In genomic region chr20:14193443-14193842, GRCh38 we compare ENCODE assay signal across 20 cellular contexts.
DNase-seq lines count a peak whose midpoint lies in the region; ATAC-seq, FAIRE-seq and TF ChIP-seq lines count a peak whose summit lies in the region.
"Had no signal": no experiment of that assay in that cellular context is flagged by ENCODE, and none has a peak within 500 bp of the region (broad histone marks: within the 10 kb centered on the region; RNA-seq: fewer than 3 reads in every experiment).

No MANE protein-coding gene starts in this region.

- H3K9me3 Mint-ChIP-seq in WTC11: no peaks in the 10 kb centered on the region

- H3K36me3 ChIP-seq in HepG2 (replicated peaks in 1 of 2; ENCODE audit: control insufficient read depth in 1 of 2, insufficient read depth in 2 of 2, low read length in 2 of 2) (no peaks in the 10 kb centered on the region), right lobe of liver (no peaks in the 10 kb centered on the region), stomach (no peaks in the 10 kb centered on the region)

- H3K36me3 Mint-ChIP-seq in WTC11: no peaks in the 10 kb centered on the region

- H3K4me2 ChIP-seq in HepG2 (ENCODE audit: low read depth, low read length): no peak overlapping the region

- no peak for TF ChIP-seq EP300 in HepG2 (IDR thresholded peaks at IDR 0.05; ENCODE audit: low read depth in 2 of 2, low read length in 2 of 2)
- no peak for TF ChIP-seq EP300 in HepG2 (CRISPR knock-in tag; IDR thresholded peaks at IDR 0.05; ENCODE audit: borderline replicate concordance)
- TF ChIP-seq EP300 in stomach (IDR thresholded peaks at IDR 0.05): no peak

- POLR2A ChIA-PET in HepG2 (lab: Yijun Ruan, JAX) (no interaction called here), WTC11 (lab: Charles Lee) (interaction anchor here (0.5 kb wide), 1 partner anchor 22 kb away, joined by 4 read pairs; no protein-coding TSS in a partner anchor)

- peaks cover 3% of the 10 kb centered on the region; the same call in 1 of the 2 replicates for H3K4me1 Mint-ChIP-seq in WTC11

- no peak overlapping the region for H3K4me3 ChIP-seq in HepG2 (replicated peaks in 1 of 3; ENCODE audit: insufficient read depth in 1 of 3, low read depth in 2 of 3, low read length in 3 of 3)
- H3K4me3 ChIP-seq in right lobe of liver: no peak overlapping the region
- H3K4me3 ChIP-seq in stomach: no peak overlapping the region
- H3K4me3 ChIP-seq: GM23248 had no signal

- H2AFZ ChIP-seq in HepG2 (ENCODE audit: low read length): no peak overlapping the region

- intact Hi-C loops in HepG2 (cut with micrococcal nuclease; ENCODE audit: unreplicated experiment): no loop called here
- intact Hi-C loops in right lobe of liver (cut with DNase I): no loop called here
- intact Hi-C loops in stomach (cut with DNase I; ENCODE audit: low total_unique reads): no loop called here

- 22% methylated on average over 4 of the region's 4 CpGs for WGBS in HepG2 (ENCODE audit: low lambda C conversion rate)
- 91% methylated on average over 4 of the region's 4 CpGs for WGBS in right lobe of liver (ENCODE audit: insufficient coverage, low coverage, low lambda C conversion rate, missing lambda C conversion rate)
- 86 to 94% (median 92%) methylated on average over 4 of the region's 4 CpGs for WGBS in stomach, 5 donors

- H3K9ac ChIP-seq in HepG2 (ENCODE audit: insufficient read depth, low read depth, low read length): no peak overlapping the region
- H3K9ac ChIP-seq: GM23248 had no signal

- no peak overlapping the region for H3K27ac Mint-ChIP-seq in WTC11

- H3K27ac ChIP-seq in HepG2 (ENCODE audit: extremely low read length, insufficient read depth, low read length): no peak overlapping the region
- no peak overlapping the region for H3K27ac ChIP-seq in right lobe of liver
- H3K27ac ChIP-seq in stomach: no peak overlapping the region
- H3K27ac ChIP-seq: GM23248, HL-60 had no signal

- TF ChIP-seq POLR2A in HepG2 (IDR thresholded peaks at IDR 0.05; ENCODE audit: insufficient read depth in 1 of 2, low read depth in 2 of 2, low read length in 2 of 2) (no peak), right lobe of liver (IDR thresholded peaks at IDR 0.05) (no peak), stomach (IDR thresholded peaks at IDR 0.05) (no peak)

- DNase-seq in HepG2 (ENCODE audit: low spot score) (no peak), right lobe of liver (no peak), WTC11 (ENCODE audit: low spot score) (no peak), iPS-NIHi11 (ENCODE audit: low spot score) (peak; percentile 14), COR-L47 (lab: John Stamatoyannopoulos, UW) (no peak), stomach (no peak)
- no peak for DNase-seq in activated CD8-positive, alpha-beta memory T cell treated with anti-CD3 and anti-CD28 coated beads for 24 hours
- DNase-seq in activated naive CD4-positive, alpha-beta T cell (lab: John Stamatoyannopoulos, UW): no peak
- DNase-seq: 8988T; ACHN; GM23248; NCI-H1092 treated with DMSO at 0.1 percent for 48 hours; NCI-H1436 treated with DMSO at 0.1 percent for 48 hours; NCI-H2029; NCI-H446; NCI-H524 treated with DMSO at 0.1 percent for 48 hours; NK-92 treated with Interleukin-12 subunit alpha and Interleukin-12 subunit beta, amount 100 ng/mL, for 24 hours had no signal

- ATAC-seq in HepG2 (0 out of 3 replicates have a peak, but pooled peaks have one; percentile 31), right lobe of liver (no peak), WTC11 (peak; percentile 87)

- H3K27me3 Mint-ChIP-seq in WTC11 (ENCODE audit: low read depth): no peaks in the 10 kb centered on the region

- no peak for TF ChIP-seq RAD21 in HepG2 (CRISPR knock-in tag; IDR thresholded peaks at IDR 0.05)

- no TSS peak for BruUV-seq in HepG2 (replicated peaks; lab: Mats Ljungman, UMichigan)

- no peaks in the 10 kb centered on the region for H3K9me3 ChIP-seq in HepG2 (ENCODE audit: low read length)
- no peaks in the 10 kb centered on the region for H3K9me3 ChIP-seq in right lobe of liver
- H3K9me3 ChIP-seq in stomach: no peaks in the 10 kb centered on the region

- no peaks in the 10 kb centered on the region for H4K20me1 ChIP-seq in HepG2 (ENCODE audit: insufficient read depth, low read length)

- no peaks in the 10 kb centered on the region for H3K4me1 ChIP-seq in HepG2 (ENCODE audit: insufficient read depth, low read length)
- no peaks in the 10 kb centered on the region for H3K4me1 ChIP-seq in right lobe of liver
- H3K4me1 ChIP-seq in stomach: peaks cover 0 to 23% (median 4%) of the 10 kb centered on the region in 4 donors

- CTCF ChIA-PET in HepG2 (lab: Yijun Ruan, JAX; ENCODE audit: low intra/inter-chr PET ratio, low total read pairs) (no interaction called here), WTC11 (lab: Charles Lee) (interaction anchor here (0.5 to 2.0 kb wide), 18 partner anchors 11 to 522 kb away, joined by 3 to 21 read pairs (median 4); partner anchors contain the start of gene FLRT3)

- H3K27me3 ChIP-seq in HepG2 (ENCODE audit: control insufficient read depth in 1 of 2, insufficient read depth in 2 of 2, low read length in 2 of 2) (no peaks in the 10 kb centered on the region), right lobe of liver (no peaks in the 10 kb centered on the region), stomach (no peaks in the 10 kb centered on the region)

- no peaks in the 10 kb centered on the region for H3K79me2 ChIP-seq in HepG2 (ENCODE audit: insufficient read depth, low read length)

- TF ChIP-seq CTCF in HepG2 (CRISPR knock-in tag; IDR thresholded peaks at IDR 0.05) (no peak), right lobe of liver (IDR thresholded peaks at IDR 0.05) (no peak), WTC11 (IDR thresholded peaks at IDR 0.05) (no peak), stomach (IDR thresholded peaks at IDR 0.05) (no peak)

- in situ Hi-C loops in HepG2 (cut with HindIII; ENCODE audit: extremely low pct_ligation_motif_present, low pct_unique_long_range_greater_than_20kb): no loop called here

- no peak for FAIRE-seq in HepG2 (lab: Jason Lieb, UNC)
- FAIRE-seq: D721Med, GM18507 had no signal

- no peak overlapping the region for H3K4me3 Mint-ChIP-seq in WTC11

TF ChIP-seq in HepG2, 621 proteins besides CTCF, POLR2A, EP300 and RAD21 (continues in another document):
- TF ChIP-seq PAF1 (CRISPR knock-in tag; IDR thresholded peaks at IDR 0.05) (no peak), NFYC (CRISPR knock-in tag; IDR thresholded peaks at IDR 0.05) (no peak), RARA (CRISPR knock-in tag; IDR thresholded peaks at IDR 0.05) (no peak), ZNF816 (CRISPR knock-in tag; IDR thresholded peaks at IDR 0.05; ENCODE audit: borderline replicate concordance) (no peak), MBD4 (IDR thresholded peaks at IDR 0.05; ENCODE audit: borderline replicate concordance, low read length) (no peak), SUZ12 (IDR thresholded peaks at IDR 0.05; ENCODE audit: low read depth, low read length) (no peak), TOPORS (CRISPR knock-in tag; IDR thresholded peaks at IDR 0.05) (no peak), MZF1 (CRISPR knock-in tag; IDR thresholded peaks at IDR 0.05; ENCODE audit: borderline replicate concordance) (no peak), FOXK2 (IDR thresholded peaks at IDR 0.05) (no peak), TBX2 (CRISPR knock-in tag; IDR thresholded peaks at IDR 0.05; ENCODE audit: borderline replicate concordance) (no peak), BRF2 (CRISPR knock-in tag; IDR thresholded peaks at IDR 0.05) (no peak), NR2F6 (IDR thresholded peaks at IDR 0.05) (no peak), NR2F6 (CRISPR knock-in tag; IDR thresholded peaks at IDR 0.05) (no peak), SCMH1 (CRISPR knock-in tag; IDR thresholded peaks at IDR 0.05; ENCODE audit: borderline replicate concordance) (no peak)

TF ChIP-seq in WTC11, 78 proteins besides CTCF, POLR2A, EP300 and RAD21:
- TF ChIP-seq CDX4 (CRISPR knock-in tag; IDR thresholded peaks at IDR 0.05; ENCODE audit: borderline replicate concordance) (no peak), TCF7 (CRISPR knock-in tag; IDR thresholded peaks at IDR 0.05; ENCODE audit: low read depth) (no peak), KAT7 (CRISPR knock-in tag; IDR thresholded peaks at IDR 0.05; ENCODE audit: borderline replicate concordance) (no peak), NR2C2 (CRISPR knock-in tag; IDR thresholded peaks at IDR 0.05) (no peak), PREB (CRISPR knock-in tag; IDR thresholded peaks at IDR 0.05; ENCODE audit: borderline replicate concordance) (no peak), ZBTB43 (CRISPR knock-in tag; IDR thresholded peaks at IDR 0.05) (no peak), OVOL2 (CRISPR knock-in tag; IDR thresholded peaks at IDR 0.05; ENCODE audit: borderline replicate concordance) (no peak), NFATC4 (CRISPR knock-in tag; IDR thresholded peaks at IDR 0.05) (no peak), ETV6 (CRISPR knock-in tag; IDR thresholded peaks at IDR 0.05) (no peak), ESRRA (CRISPR knock-in tag; IDR thresholded peaks at IDR 0.05; ENCODE audit: borderline replicate concordance) (no peak), MAX (CRISPR knock-in tag; IDR thresholded peaks at IDR 0.05) (no peak)

Comparison
In these comparisons a context has a peak if more than half of its experiments do, and no peak if none do; other contexts are left out.
1. ATAC-seq: peak in HepG2 (single experiment) and WTC11 (single experiment); none in right lobe of liver (0 of 4).